1 cellular context compared by ENCODE assay signal in the genomic region with DNA sequence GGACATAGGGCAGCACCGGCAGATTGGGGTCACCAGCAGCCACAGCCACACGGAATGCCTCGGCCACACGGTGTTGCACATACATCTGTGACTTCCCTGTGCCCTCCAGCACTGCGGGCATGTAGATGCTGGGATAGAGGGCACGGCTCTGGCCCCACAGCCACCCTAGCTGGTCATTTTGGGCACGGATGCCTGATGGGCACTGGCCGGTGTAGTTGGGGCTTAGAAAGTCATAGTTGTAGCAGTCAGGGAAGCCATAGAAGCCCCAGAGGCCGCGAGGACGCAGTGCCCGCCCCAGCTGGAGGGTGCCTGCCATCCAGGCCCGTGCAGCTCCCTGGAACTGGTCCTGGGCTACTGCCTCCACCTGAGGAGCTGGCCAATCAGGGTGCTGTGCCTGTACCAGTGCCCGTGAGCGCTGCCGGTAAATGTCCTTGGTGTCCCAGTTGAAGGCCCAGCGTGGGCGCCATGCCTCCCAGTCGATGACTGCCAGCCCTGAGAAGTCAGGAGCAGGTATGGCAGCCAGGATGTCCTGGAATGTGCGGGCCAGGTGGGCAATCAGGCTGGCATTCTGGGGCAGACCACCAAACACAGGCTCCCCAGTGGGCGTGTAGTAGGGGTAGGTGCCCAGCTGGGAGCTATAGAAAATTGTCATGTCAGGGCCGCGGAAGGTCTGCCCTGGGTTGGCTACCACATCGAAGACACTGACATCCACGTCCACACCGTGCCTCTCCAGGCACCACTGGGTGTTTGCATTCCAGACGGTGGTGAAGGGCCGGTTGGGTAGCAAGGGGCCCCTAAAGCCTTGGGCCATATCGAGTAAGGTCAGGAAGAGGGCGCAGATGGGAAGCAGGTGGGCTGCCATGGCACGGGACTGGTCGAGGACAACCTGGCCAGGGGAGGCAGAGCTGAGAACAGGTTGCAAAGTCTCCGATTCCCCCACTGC.
TF ChIP-seq lines count a peak whose summit lies in the region.

No MANE protein-coding gene starts in this region.

TF ChIP-seq in HepG2, 621 proteins besides CTCF, POLR2A, EP300 and RAD21 (continued from another document):
- TF ChIP-seq, protein P1, sequence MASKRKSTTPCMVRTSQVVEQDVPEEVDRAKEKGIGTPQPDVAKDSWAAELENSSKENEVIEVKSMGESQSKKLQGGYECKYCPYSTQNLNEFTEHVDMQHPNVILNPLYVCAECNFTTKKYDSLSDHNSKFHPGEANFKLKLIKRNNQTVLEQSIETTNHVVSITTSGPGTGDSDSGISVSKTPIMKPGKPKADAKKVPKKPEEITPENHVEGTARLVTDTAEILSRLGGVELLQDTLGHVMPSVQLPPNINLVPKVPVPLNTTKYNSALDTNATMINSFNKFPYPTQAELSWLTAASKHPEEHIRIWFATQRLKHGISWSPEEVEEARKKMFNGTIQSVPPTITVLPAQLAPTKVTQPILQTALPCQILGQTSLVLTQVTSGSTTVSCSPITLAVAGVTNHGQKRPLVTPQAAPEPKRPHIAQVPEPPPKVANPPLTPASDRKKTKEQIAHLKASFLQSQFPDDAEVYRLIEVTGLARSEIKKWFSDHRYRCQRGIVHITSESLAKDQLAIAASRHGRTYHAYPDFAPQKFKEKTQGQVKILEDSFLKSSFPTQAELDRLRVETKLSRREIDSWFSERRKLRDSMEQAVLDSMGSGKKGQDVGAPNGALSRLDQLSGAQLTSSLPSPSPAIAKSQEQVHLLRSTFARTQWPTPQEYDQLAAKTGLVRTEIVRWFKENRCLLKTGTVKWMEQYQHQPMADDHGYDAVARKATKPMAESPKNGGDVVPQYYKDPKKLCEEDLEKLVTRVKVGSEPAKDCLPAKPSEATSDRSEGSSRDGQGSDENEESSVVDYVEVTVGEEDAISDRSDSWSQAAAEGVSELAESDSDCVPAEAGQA (IDR thresholded peaks at IDR 0.05; ENCODE audit: low read depth): no peak
- TF ChIP-seq, protein P1 (CRISPR knock-in tag; IDR thresholded peaks at IDR 0.05; ENCODE audit: borderline replicate concordance): no peak
- TF ChIP-seq ZNF772 (CRISPR knock-in tag; IDR thresholded peaks at IDR 0.05) (peak; percentile 56; the same call in 1 of the 2 replicates), DNMT1 (CRISPR knock-in tag; IDR thresholded peaks at IDR 0.05) (0 out of 2 replicates have a peak, but pooled peaks have one; percentile 55), ZNF75D (CRISPR knock-in tag; IDR thresholded peaks at IDR 0.05; ENCODE audit: borderline replicate concordance) (no peak), ZNF563 (CRISPR knock-in tag; IDR thresholded peaks at IDR 0.05) (peak; percentile 53), MYC (CRISPR knock-in tag; IDR thresholded peaks at IDR 0.05; ENCODE audit: borderline replicate concordance) (no peak), NFYB (CRISPR knock-in tag; IDR thresholded peaks at IDR 0.05) (peak; percentile 38; the same call in 1 of the 2 replicates), XRCC5 (optimal IDR thresholded peaks at IDR 0.05; ENCODE audit: low read length) (peak; percentile 6)
- TF ChIP-seq, protein P2, sequence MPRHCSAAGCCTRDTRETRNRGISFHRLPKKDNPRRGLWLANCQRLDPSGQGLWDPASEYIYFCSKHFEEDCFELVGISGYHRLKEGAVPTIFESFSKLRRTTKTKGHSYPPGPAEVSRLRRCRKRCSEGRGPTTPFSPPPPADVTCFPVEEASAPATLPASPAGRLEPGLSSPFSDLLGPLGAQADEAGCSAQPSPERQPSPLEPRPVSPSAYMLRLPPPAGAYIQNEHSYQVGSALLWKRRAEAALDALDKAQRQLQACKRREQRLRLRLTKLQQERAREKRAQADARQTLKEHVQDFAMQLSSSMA (CRISPR knock-in tag; IDR thresholded peaks at IDR 0.05): no peak
- TF ChIP-seq, protein P3, sequence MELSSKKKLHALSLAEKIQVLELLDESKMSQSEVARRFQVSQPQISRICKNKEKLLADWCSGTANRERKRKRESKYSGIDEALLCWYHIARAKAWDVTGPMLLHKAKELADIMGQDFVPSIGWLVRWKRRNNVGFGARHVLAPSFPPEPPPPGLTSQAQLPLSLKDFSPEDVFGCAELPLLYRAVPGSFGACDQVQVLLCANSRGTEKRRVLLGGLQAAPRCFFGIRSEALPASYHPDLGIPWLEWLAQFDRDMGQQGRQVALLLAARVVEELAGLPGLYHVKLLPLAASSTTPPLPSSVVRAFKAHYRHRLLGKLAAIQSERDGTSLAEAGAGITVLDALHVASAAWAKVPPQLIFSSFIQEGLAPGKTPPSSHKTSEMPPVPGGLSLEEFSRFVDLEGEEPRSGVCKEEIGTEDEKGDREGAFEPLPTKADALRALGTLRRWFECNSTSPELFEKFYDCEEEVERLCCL (CRISPR knock-in tag; IDR thresholded peaks at IDR 0.05; ENCODE audit: borderline replicate concordance): no peak
